Comparison of ENCODE assay signal across 18 cellular contexts in the genomic region with DNA sequence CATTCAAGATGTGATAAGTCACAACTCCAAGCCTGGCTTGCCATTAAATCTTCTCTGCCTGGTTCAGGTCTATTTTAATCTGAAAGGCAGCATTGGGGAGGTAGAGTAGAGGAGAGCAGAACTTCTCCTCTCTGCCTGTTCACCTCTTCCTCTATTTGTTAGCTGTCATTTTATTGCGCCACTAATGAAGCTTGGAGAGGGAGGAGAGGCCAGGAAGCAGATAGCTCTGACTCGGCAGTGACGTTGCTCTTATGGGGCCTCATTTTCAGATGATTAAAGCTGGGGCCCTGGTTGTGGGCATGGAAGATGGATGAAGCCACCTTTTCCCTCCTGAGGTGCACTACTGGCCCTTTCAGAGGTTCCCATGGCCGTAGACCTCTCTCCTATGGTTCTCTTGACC.
"Had no signal": no experiment of that assay in that cellular context is flagged by ENCODE, and none has a peak within 500 bp of the region (broad histone marks: within the 10 kb centered on the region; RNA-seq: fewer than 3 reads in every experiment).

No MANE protein-coding gene starts in this region.

- H3K27ac Mint-ChIP-seq: activated CD4-positive, alpha-beta T cell treated with anti-CD3 and anti-CD28 coated beads for 36 hours; activated CD8-positive, alpha-beta T cell treated with anti-CD3 and anti-CD28 coated beads for 36 hours; endodermal cell; neural progenitor cell; stimulated activated naive CD8-positive, alpha-beta T cell treated with anti-CD3 and anti-CD28 coated beads, Interleukin-15, Interleukin-2, amounts not matched to agents 100 ng/mL and 50 ng/mL, for 24 hours; T-cell; type B pancreatic cell had no signal

- H3K4me1 Mint-ChIP-seq: activated CD4-positive, alpha-beta T cell treated with anti-CD3 and anti-CD28 coated beads for 36 hours; T-cell had no signal

- DNase-seq: activated CD4-positive, alpha-beta T cell treated with anti-CD3 and anti-CD28 coated beads for 36 hours; activated CD8-positive, alpha-beta memory T cell treated with anti-CD3 and anti-CD28 coated beads, Interleukin-2, amount 50 U/mL, for 4 hours; activated CD8-positive, alpha-beta T cell treated with anti-CD3 and anti-CD28 coated beads for 36 hours; activated naive CD4-positive, alpha-beta T cell; anterior cingulate cortex; dermis blood vessel endothelial cell; endodermal cell; heart right ventricle; left colon; midbrain; pancreas; T-cell had no signal

- H3K4me3 ChIP-seq: gastroesophageal sphincter, heart right ventricle, neural progenitor cell, pancreas, suprapubic skin had no signal

- H3K27ac ChIP-seq: gastroesophageal sphincter, heart right ventricle, neural progenitor cell, pancreas, suprapubic skin had no signal

- H3K9me3 ChIP-seq: gastroesophageal sphincter, heart right ventricle, pancreas, suprapubic skin had no signal

- H3K9me3 Mint-ChIP-seq: activated CD8-positive, alpha-beta T cell treated with anti-CD3 and anti-CD28 coated beads for 36 hours; stimulated activated naive CD8-positive, alpha-beta T cell treated with anti-CD3 and anti-CD28 coated beads, Interleukin-15, Interleukin-2, amounts not matched to agents 100 ng/mL and 50 ng/mL, for 24 hours; T-cell had no signal

- H3K36me3 Mint-ChIP-seq: neural progenitor cell, T-cell, type B pancreatic cell had no signal

- ATAC-seq: activated CD4-positive, alpha-beta T cell treated with anti-CD3 and anti-CD28 coated beads for 36 hours; activated CD8-positive, alpha-beta T cell treated with anti-CD3 and anti-CD28 coated beads for 36 hours; gastroesophageal sphincter; heart right ventricle; left colon; pancreas; sciatic nerve; T-cell had no signal

- H3K27me3 Mint-ChIP-seq: activated CD4-positive, alpha-beta T cell treated with anti-CD3 and anti-CD28 coated beads for 36 hours; activated CD8-positive, alpha-beta T cell treated with anti-CD3 and anti-CD28 coated beads for 36 hours; stimulated activated naive CD8-positive, alpha-beta T cell treated with anti-CD3 and anti-CD28 coated beads, Interleukin-15, Interleukin-2, amounts not matched to agents 100 ng/mL and 50 ng/mL, for 24 hours; T-cell; type B pancreatic cell had no signal

- H3K4me1 ChIP-seq: neural progenitor cell, pancreas had no signal

- H3K36me3 ChIP-seq: gastroesophageal sphincter, heart right ventricle, neural progenitor cell, pancreas, suprapubic skin had no signal

- H3K27me3 ChIP-seq: gastroesophageal sphincter, heart right ventricle, neural progenitor cell, pancreas, suprapubic skin had no signal

- H3K4me3 Mint-ChIP-seq: activated CD4-positive, alpha-beta T cell treated with anti-CD3 and anti-CD28 coated beads for 36 hours; activated CD8-positive, alpha-beta T cell treated with anti-CD3 and anti-CD28 coated beads for 36 hours; endodermal cell; neural progenitor cell; stimulated activated naive CD8-positive, alpha-beta T cell treated with anti-CD3 and anti-CD28 coated beads, Interleukin-15, Interleukin-2, amounts not matched to agents 100 ng/mL and 50 ng/mL, for 24 hours; T-cell; type B pancreatic cell had no signal
